ENCODE assay signal across 22 cellular contexts in genomic region chr5:43620944-43621505, GRCh38.
"Had no signal": no experiment of that assay in that cellular context is flagged by ENCODE, and none has a peak within 500 bp of the region (broad histone marks: within the 10 kb centered on the region; RNA-seq: fewer than 3 reads in every experiment).

No MANE protein-coding gene starts in this region.

- H3K27me3 Mint-ChIP-seq: activated naive CD4-positive, alpha-beta T cell treated with anti-CD3 and anti-CD28 coated beads, Interleukin-2, amount 50 U/mL, for 24 hours; stimulated activated naive CD8-positive, alpha-beta T cell treated with anti-CD3 and anti-CD28 coated beads, Interleukin-15, Interleukin-2, amounts not matched to agents 100 ng/mL and 50 ng/mL, for 24 hours had no signal

- H3K4me3 ChIP-seq: body of pancreas, heart right ventricle, suprapubic skin, transverse colon, uterus had no signal

- H3K4me3 Mint-ChIP-seq: activated naive CD4-positive, alpha-beta T cell treated with anti-CD3 and anti-CD28 coated beads, Interleukin-2, amount 50 U/mL, for 24 hours; activated T-cell treated with anti-CD3 and anti-CD28 coated beads, Interleukin-2, amount 50 U/mL, for 72 hours; natural killer cell; stimulated activated naive CD8-positive, alpha-beta T cell treated with anti-CD3 and anti-CD28 coated beads, Interleukin-15, Interleukin-2, amounts not matched to agents 100 ng/mL and 50 ng/mL, for 24 hours; T-helper 1 cell treated with Interleukin-12 subunit alpha and Interleukin-12 subunit beta and Interleukin-4 antibody, amounts not matched to agents 30 μg/mL and 1 μg/mL, for 36 hours; WTC11 had no signal

- H3K36me3 ChIP-seq: uterus had no signal

- ATAC-seq: activated T-cell treated with anti-CD3 and anti-CD28 coated beads, Interleukin-2, amount 50 U/mL, for 72 hours; body of pancreas; heart right ventricle; natural killer cell; right cardiac atrium; WTC11 had no signal

- H3K9me3 Mint-ChIP-seq: activated naive CD4-positive, alpha-beta T cell treated with anti-CD3 and anti-CD28 coated beads, Interleukin-2, amount 50 U/mL, for 24 hours; activated T-cell treated with anti-CD3 and anti-CD28 coated beads, Interleukin-2, amount 50 U/mL, for 72 hours; natural killer cell; stimulated activated naive CD8-positive, alpha-beta T cell treated with anti-CD3 and anti-CD28 coated beads, Interleukin-15, Interleukin-2, amounts not matched to agents 100 ng/mL and 50 ng/mL, for 24 hours; T-helper 1 cell treated with Interleukin-12 subunit alpha and Interleukin-12 subunit beta and Interleukin-4 antibody, amounts not matched to agents 30 μg/mL and 1 μg/mL, for 36 hours; WTC11 had no signal

- H3K27ac Mint-ChIP-seq: activated T-cell treated with anti-CD3 and anti-CD28 coated beads, Interleukin-2, amount 50 U/mL, for 72 hours; stimulated activated naive CD8-positive, alpha-beta T cell treated with anti-CD3 and anti-CD28 coated beads, Interleukin-15, Interleukin-2, amounts not matched to agents 100 ng/mL and 50 ng/mL, for 24 hours; T-helper 1 cell treated with Interleukin-12 subunit alpha and Interleukin-12 subunit beta and Interleukin-4 antibody, amounts not matched to agents 30 μg/mL and 1 μg/mL, for 36 hours had no signal

- H3K27ac ChIP-seq: body of pancreas, suprapubic skin, transverse colon, uterus had no signal

- H3K36me3 Mint-ChIP-seq: natural killer cell, WTC11 had no signal

- H3K9me3 ChIP-seq: body of pancreas, heart right ventricle, suprapubic skin, transverse colon, uterus had no signal

- DNase-seq: activated CD4-positive, alpha-beta T cell treated with anti-CD3 and anti-CD28 coated beads, Interleukin-2, amount 50 U/mL, for 48 hours; activated effector memory CD4-positive, alpha-beta T cell treated with anti-CD3 and anti-CD28 coated beads, Interleukin-2, amount 50 U/mL, for 16 hours; activated T-cell treated with anti-CD3 and anti-CD28 coated beads, Interleukin-2, amount 50 U/mL, for 72 hours; anterior cingulate cortex; body of pancreas; caudate nucleus; dermis blood vessel endothelial cell; effector memory CD4-positive, alpha-beta T cell; heart right ventricle; midbrain; natural killer cell; right cardiac atrium; stimulated activated CD4-positive, alpha-beta T cell treated with anti-CD3 and anti-CD28 coated beads, Interleukin-12 subunit alpha, Interleukin-12 subunit beta, amount 100 ng/mL, for 4 hours; stimulated activated CD4-positive, alpha-beta T cell treated with anti-CD3 and anti-CD28 coated beads, Interleukin-4, amount 100 ng/mL, for 4 hours; T1000; transverse colon; uterus had no signal

- H3K4me1 ChIP-seq: body of pancreas, suprapubic skin, transverse colon, uterus had no signal

- H3K27me3 ChIP-seq: body of pancreas, heart right ventricle, suprapubic skin, transverse colon, uterus had no signal
